8 cellular contexts compared by ENCODE assay signal in the genomic region with DNA sequence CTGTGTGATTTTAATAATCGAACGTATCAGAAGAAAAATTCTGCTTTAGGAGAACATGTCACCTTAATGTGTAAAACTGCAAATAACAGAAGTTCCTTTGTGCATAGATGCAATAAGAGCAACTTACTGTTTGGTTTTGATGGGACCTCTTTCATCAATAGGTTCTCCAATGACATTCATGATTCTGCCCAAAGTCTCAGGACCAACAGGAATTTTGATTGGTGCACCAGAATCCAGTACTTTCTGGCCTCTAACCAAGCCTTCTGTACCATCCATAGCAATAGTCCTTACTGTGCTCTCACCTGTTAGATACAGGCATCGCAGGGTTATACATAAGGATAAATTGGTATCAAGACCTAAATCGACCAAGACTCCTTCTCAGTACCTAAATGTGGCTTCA. TPM values are rescaled to one million over a fixed set of nuclear protein-coding genes. Genes with fewer than 3 reads are reported as not detected.
DNase-seq lines count a peak whose midpoint lies in the region; ATAC-seq and TF ChIP-seq lines count a peak whose summit lies in the region.

No MANE protein-coding gene starts in this region.

- H3K36me3 ChIP-seq in thyroid gland, result peaks cover 40 to 47% of the 10 kb centered on the region in 2 donors

- peak overlapping the region; percentile 95 for H3K4me3 Mint-ChIP-seq in activated CD8-positive, alpha-beta memory T cell treated with anti-CD3 and anti-CD28 coated beads, Interleukin-2, amount 10 ng/mL, durations not matched to agents 7 days and 5 days

- no peaks in the 10 kb centered on the region for H3K27me3 Mint-ChIP-seq in activated CD8-positive, alpha-beta memory T cell treated with anti-CD3 and anti-CD28 coated beads, Interleukin-2, amount 10 ng/mL, durations not matched to agents 7 days and 5 days

- no peak for TF ChIP-seq CTCF in thyroid gland (IDR thresholded peaks at IDR 0.05)

- intact Hi-C loops in thyroid gland (cut with DNase I), result loop anchor here (5.0 to 10.0 kb wide), 2 partner anchors 43 to 80 kb away; partner anchors contain the start of genes NACA and PTGES3

- peaks cover 38% of the 10 kb centered on the region for H3K4me1 Mint-ChIP-seq in activated CD8-positive, alpha-beta memory T cell treated with anti-CD3 and anti-CD28 coated beads, Interleukin-2, amount 10 ng/mL, durations not matched to agents 7 days and 5 days

- 43 to 47% methylated on average over 4 of the region's 4 CpGs for WGBS in thyroid gland, 2 donors

- H3K9me3 Mint-ChIP-seq in activated CD8-positive, alpha-beta memory T cell treated with anti-CD3 and anti-CD28 coated beads, Interleukin-2, amount 10 ng/mL, durations not matched to agents 7 days and 5 days (ENCODE audit: low read depth), result no peaks in the 10 kb centered on the region

- peak overlapping the region; percentile 98 for H3K27ac Mint-ChIP-seq in activated CD8-positive, alpha-beta memory T cell treated with anti-CD3 and anti-CD28 coated beads, Interleukin-2, amount 10 ng/mL, durations not matched to agents 7 days and 5 days

- H3K4me3 ChIP-seq in thyroid gland (replicated peaks in 1 of 3), result peak overlapping the region; percentile 60 to 87 (median 77)

- no peaks in the 10 kb centered on the region for H3K27me3 ChIP-seq in thyroid gland

- no peak for TF ChIP-seq POLR2A in thyroid gland (IDR thresholded peaks at IDR 0.05)

- DNase-seq in activated CD8-positive, alpha-beta memory T cell treated with anti-CD3 and anti-CD28 coated beads, Interleukin-2, amount 10 ng/mL, durations not matched to agents 7 days and 5 days, result no peak
- DNase-seq in activated CD8-positive, alpha-beta memory T cell treated with anti-CD3 and anti-CD28 coated beads, Interleukin-2, amount 50 U/mL, for 4 hours, result no peak
- DNase-seq in left kidney (ENCODE audit: low read depth, low spot score), result peak; percentile 15
- no peak for DNase-seq in thyroid gland
- DNase-seq in GDM1 (lab: John Stamatoyannopoulos, UW), result no peak
- no peak for DNase-seq in NCI-H446 treated with DMSO at 0.1 percent for 48 hours (lab: John Stamatoyannopoulos, UW)
- DNase-seq in putamen (ENCODE audit: low spot score), result no peak

- H3K27ac ChIP-seq in angular gyrus (ENCODE audit: low read depth, low read length) (peak overlapping the region; percentile 99), thyroid gland (peak overlapping the region; percentile 74 to 97 (median 92))

- H3K36me3 Mint-ChIP-seq in activated CD8-positive, alpha-beta memory T cell treated with anti-CD3 and anti-CD28 coated beads, Interleukin-2, amount 10 ng/mL, durations not matched to agents 7 days and 5 days, result peaks cover 47% of the 10 kb centered on the region

- no peak for ATAC-seq in activated CD8-positive, alpha-beta memory T cell treated with anti-CD3 and anti-CD28 coated beads, Interleukin-2, amount 10 ng/mL, durations not matched to agents 7 days and 5 days

- H3K4me1 ChIP-seq in thyroid gland, result peaks cover 20 to 24% of the 10 kb centered on the region in 2 donors

- H3K9me3 ChIP-seq in thyroid gland, result no peaks in the 10 kb centered on the region

- CTCF ChIA-PET in activated CD8-positive, alpha-beta memory T cell treated with anti-CD3 and anti-CD28 coated beads, Interleukin-2, amount 10 ng/mL, durations not matched to agents 7 days and 5 days (lab: Charles Lee), result interaction anchor here (2.4 to 5.8 kb wide), 3 partner anchors 9 to 40 kb away, joined by 8 to 54 read pairs (median 18); partner anchors contain the start of gene BAZ2A

RNA-seq across cellular contexts. Expression of gene ATP5F1B, which starts 1.1 kb away (rescaled TPM):
- 100 to 1,000 TPM; 583 to 726 TPM for total RNA-seq in activated CD8-positive, alpha-beta memory T cell treated with anti-CD3 and anti-CD28 coated beads, Interleukin-2, amount 10 ng/mL, durations not matched to agents 7 days and 5 days
- total RNA-seq in thyroid gland, result 100 to 1,000 TPM; 310 to 557 (median 431) TPM

RNA-seq across cellular contexts. Expression of gene BAZ2A, which starts 14.5 kb away (rescaled TPM):
- total RNA-seq in activated CD8-positive, alpha-beta memory T cell treated with anti-CD3 and anti-CD28 coated beads, Interleukin-2, amount 10 ng/mL, durations not matched to agents 7 days and 5 days, result 100 to 1,000 TPM; 110 to 113 TPM
- 100 to 1,000 TPM in 1 of 4 donors, 10 to 100 TPM in 3; 61.7 to 122 (median 77.6) TPM for total RNA-seq in thyroid gland

RNA-seq across cellular contexts. Expression of gene PTGES3, which starts 43.4 kb away (rescaled TPM):
- total RNA-seq in activated CD8-positive, alpha-beta memory T cell treated with anti-CD3 and anti-CD28 coated beads, Interleukin-2, amount 10 ng/mL, durations not matched to agents 7 days and 5 days, result 100 to 1,000 TPM; 241 to 268 TPM
- 100 to 1,000 TPM; 101 to 132 (median 124) TPM for total RNA-seq in thyroid gland
